13 cellular contexts compared by ENCODE assay signal in genomic region chr2:188381614-188382013, GRCh38.
DNase-seq lines count a peak whose midpoint lies in the region; ATAC-seq and TF ChIP-seq lines count a peak whose summit lies in the region.
"Had no signal": no experiment of that assay in that cellular context is flagged by ENCODE, and none has a peak within 500 bp of the region (broad histone marks: within the 10 kb centered on the region; RNA-seq: fewer than 3 reads in every experiment).

No MANE protein-coding gene starts in this region.

- no peak for ATAC-seq in GM19023 (IDR thresholded peaks at IDR 0.05; ENCODE audit: unreplicated experiment)
- ATAC-seq in GM21515 (IDR thresholded peaks at IDR 0.05; ENCODE audit: unreplicated experiment) = no peak
- no peak for ATAC-seq in mucosa of descending colon

- H3K27ac ChIP-seq in 22Rv1 (peak overlapping the region; percentile 50), ascending aorta (peak overlapping the region; percentile 77 to 85)

- H3K4me1 ChIP-seq in ascending aorta (peaks cover 0 to 7% of the 10 kb centered on the region in 2 donors), mucosa of descending colon (ENCODE audit: low read depth) (no peaks in the 10 kb centered on the region)

- TF ChIP-seq CTCF in 22Rv1 (IDR thresholded peaks at IDR 0.05) (no peak), ascending aorta (IDR thresholded peaks at IDR 0.05) (no peak), mucosa of descending colon (IDR thresholded peaks at IDR 0.05) (no peak)

- H3K4me3 ChIP-seq in ascending aorta (no peak overlapping the region), mucosa of descending colon (no peak overlapping the region)
- H3K4me3 ChIP-seq: MG63 had no signal

- H3K36me3 ChIP-seq in ascending aorta (peaks cover 5 to 17% of the 10 kb centered on the region in 2 donors), mucosa of descending colon (ENCODE audit: low read depth) (no peaks in the 10 kb centered on the region)

- intact Hi-C loops in ascending aorta (cut with DNase I) = loop anchor here (5.0 to 10.0 kb wide), 2 partner anchors 89 to 113 kb away; partner anchors contain the start of gene GULP1
- intact Hi-C loops in mucosa of descending colon (cut with DNase I, micrococcal nuclease) = no loop called here

- H3K9me3 ChIP-seq in ascending aorta = no peaks in the 10 kb centered on the region
- no peaks in the 10 kb centered on the region for H3K9me3 ChIP-seq in mucosa of descending colon

- H3K27me3 ChIP-seq in ascending aorta = no peaks in the 10 kb centered on the region
- H3K27me3 ChIP-seq: dorsolateral prefrontal cortex, MG63 had no signal

- DNase-seq in HPDE6-E6E7 (ENCODE audit: extremely low spot score) (peak; percentile 28), ascending aorta (ENCODE audit: low spot score in 2 of 2) (no peak), iris pigment epithelial cell (ENCODE audit: low read depth) (peak; percentile 91), mucosa of descending colon (no peak)
- no peak for DNase-seq in activated CD4-positive, alpha-beta T cell treated with anti-CD3 and anti-CD28 coated beads, Interleukin-2, amount 50 U/mL, for 48 hours
- DNase-seq: activated CD4-positive, alpha-beta T cell treated with anti-CD3 and anti-CD28 coated beads, Interleukin-2, amount 10 ng/mL, durations not matched to agents 24 days and 14 days; activated effector memory CD4-positive, alpha-beta T cell treated with anti-CD3 and anti-CD28 coated beads, Interleukin-2, amount 50 U/mL, for 16 hours; dorsolateral prefrontal cortex; MG63; NCI-H345 had no signal

Comparison
In these comparisons a context has a peak if more than half of its experiments do, and no peak if none do; other contexts are left out.
1. DNase-seq: peak in HPDE6-E6E7 (single experiment) and iris pigment epithelial cell (single experiment); none in ascending aorta (0 of 2), activated CD4-positive, alpha-beta T cell treated with anti-CD3 and anti-CD28 coated beads, Interleukin-2, amount 50 U/mL, for 48 hours (0 of 2) and mucosa of descending colon (0 of 3).